10 cellular contexts compared by ENCODE assay signal in the genomic region with DNA sequence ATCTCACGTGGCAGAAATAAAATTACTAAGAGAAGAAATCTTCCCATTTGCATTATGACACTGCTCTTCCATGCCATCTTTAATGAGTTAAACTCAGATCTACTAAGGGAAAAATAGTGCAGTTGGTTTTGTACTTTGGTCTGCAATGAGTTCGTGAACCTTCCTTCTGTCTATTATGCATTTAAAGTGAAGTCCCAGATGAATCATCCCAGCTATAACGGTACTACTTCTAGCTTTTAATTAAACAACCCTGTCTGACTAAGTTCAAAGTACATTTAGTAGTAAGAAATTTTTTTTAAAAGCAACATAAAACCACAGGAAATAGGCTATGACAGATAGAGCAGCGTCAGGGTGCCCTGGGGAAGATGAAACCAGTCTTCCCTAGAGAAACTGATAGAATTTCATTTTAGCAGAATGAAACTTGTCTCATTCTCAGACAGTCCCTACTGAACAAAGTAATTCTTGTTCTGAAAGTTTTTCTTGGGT. TPM values are rescaled to one million over a fixed set of nuclear protein-coding genes. Genes with fewer than 3 reads are reported as not detected.
A peak's percentile ranks its signal among the peaks of the same experiment; 100 is the strongest.
DNase-seq lines count a peak whose midpoint lies in the region; ATAC-seq and TF ChIP-seq lines count a peak whose summit lies in the region.
"Had no signal": no experiment of that assay in that cellular context is flagged by ENCODE, and none has a peak within 500 bp of the region (broad histone marks: within the 10 kb centered on the region; RNA-seq: fewer than 3 reads in every experiment).

No MANE protein-coding gene starts in this region.

- intact Hi-C loops in cardiac septum (cut with DNase I) = no loop called here

- no peak overlapping the region for H3K4me3 ChIP-seq in MM.1S (ENCODE audit: low read length)

- no peaks in the 10 kb centered on the region for H4K20me1 ChIP-seq in MM.1S (ENCODE audit: insufficient read depth, low read length)

- ATAC-seq in GM19043 (IDR thresholded peaks at IDR 0.05; ENCODE audit: low read depth, unreplicated experiment) = peak; percentile 55
- ATAC-seq: Panc1 had no signal

- no peak overlapping the region for H2AFZ ChIP-seq in MM.1S (ENCODE audit: low read length)

- H3K79me2 ChIP-seq in MM.1S (ENCODE audit: low read length) = no peaks in the 10 kb centered on the region

- no peak overlapping the region for H3K9ac ChIP-seq in MM.1S (ENCODE audit: low read length)

- no peak for TF ChIP-seq CTCF in MM.1S (IDR thresholded peaks at IDR 0.05; ENCODE audit: low read length)

- peak; percentile 81 for DNase-seq in MM.1S
- DNase-seq in activated naive CD4-positive, alpha-beta T cell treated with anti-CD3 and anti-CD28 coated beads, Interleukin-2, amount 50 U/mL, for 16 hours = peak; percentile 65
- peak; percentile 98 for DNase-seq in renal cortical epithelial cell (ENCODE audit: low read depth)
- no peak for DNase-seq in 8988T
- DNase-seq in retina = no peak
- no peak for DNase-seq in NCI-H345 (lab: John Stamatoyannopoulos, UW)
- no peak for DNase-seq in cardiac septum (ENCODE audit: low spot score)

- H3K27me3 ChIP-seq in MM.1S (replicated peaks; ENCODE audit: insufficient read depth, low read length) = no peaks in the 10 kb centered on the region

- no peaks in the 10 kb centered on the region for H3K9me3 ChIP-seq in MM.1S (replicated peaks; ENCODE audit: insufficient read depth, low read length)

- H3K4me1 ChIP-seq in MM.1S (ENCODE audit: low read length) = peaks cover 26% of the 10 kb centered on the region

- H3F3A ChIP-seq in MM.1S (ENCODE audit: insufficient read depth, low read length) = peaks cover 11% of the 10 kb centered on the region

- no peaks in the 10 kb centered on the region for H3K36me3 ChIP-seq in MM.1S (replicated peaks; ENCODE audit: insufficient read depth, low read length)

- peak overlapping the region; percentile 65; the same call in 1 of the 2 replicates for H3K27ac ChIP-seq in MM.1S (ENCODE audit: low read length)

- peak overlapping the region; percentile 37 for H3K4me2 ChIP-seq in MM.1S (ENCODE audit: low read depth, low read length)

- no peaks in the 10 kb centered on the region for H3K9me2 ChIP-seq in MM.1S (replicated peaks; ENCODE audit: insufficient read depth, low read length)

RNA-seq across cellular contexts. Expression of gene TMIGD1, which starts 1.8 kb away (rescaled TPM):
- total RNA-seq in renal cortical epithelial cell = not detected in 2 replicates
- total RNA-seq in cardiac septum = not detected
- total RNA-seq: pulmonary artery endothelial cell had no signal

RNA-seq across cellular contexts. Expression of gene BLMH, which starts 40.4 kb away (rescaled TPM):
- total RNA-seq in renal cortical epithelial cell (16.5 and 42.1 TPM in 2 replicates), cardiac septum (14.1 TPM)

RNA-seq across cellular contexts. Expression of gene CPD, which starts 46.6 kb away (rescaled TPM):
- 169 and 332 TPM in 2 replicates for total RNA-seq in renal cortical epithelial cell
- 20.7 TPM for total RNA-seq in cardiac septum

Comparison
In these comparisons a context has a peak if more than half of its experiments do, and no peak if none do; other contexts are left out.
1. DNase-seq: peak in MM.1S (single experiment), activated naive CD4-positive, alpha-beta T cell treated with anti-CD3 and anti-CD28 coated beads, Interleukin-2, amount 50 U/mL, for 16 hours (single experiment) and renal cortical epithelial cell (single experiment); none in 8988T (single experiment), retina (single experiment), NCI-H345 (single experiment) and cardiac septum (single experiment).